Comparison of ENCODE assay signal across 1 cellular context in the genomic region with DNA sequence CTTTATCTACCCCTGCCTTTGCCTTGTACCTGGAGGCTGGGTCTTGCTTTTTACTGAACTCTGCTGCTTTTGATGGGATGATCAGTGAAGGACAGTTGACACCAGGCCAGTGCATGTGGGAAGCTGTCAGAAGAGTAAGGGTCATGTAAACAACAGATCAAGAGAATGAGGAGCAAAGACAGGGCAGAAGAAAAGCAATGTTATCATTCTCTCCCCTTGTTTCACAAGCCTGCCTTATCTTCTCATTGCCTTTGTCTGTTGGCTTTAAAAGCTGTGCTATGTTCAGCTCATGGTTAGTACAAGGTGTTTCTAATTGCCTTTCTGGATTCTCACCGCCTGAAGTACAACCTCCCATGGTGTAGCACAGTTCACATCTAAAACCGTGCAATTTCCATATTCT.
A peak's percentile ranks its signal among the peaks of the same experiment; 100 is the strongest.
TF ChIP-seq lines count a peak whose summit lies in the region.

No MANE protein-coding gene starts in this region.

TF ChIP-seq in HepG2, 621 proteins besides CTCF, POLR2A, EP300 and RAD21 (continues in another document):
- TF ChIP-seq, protein P1, sequence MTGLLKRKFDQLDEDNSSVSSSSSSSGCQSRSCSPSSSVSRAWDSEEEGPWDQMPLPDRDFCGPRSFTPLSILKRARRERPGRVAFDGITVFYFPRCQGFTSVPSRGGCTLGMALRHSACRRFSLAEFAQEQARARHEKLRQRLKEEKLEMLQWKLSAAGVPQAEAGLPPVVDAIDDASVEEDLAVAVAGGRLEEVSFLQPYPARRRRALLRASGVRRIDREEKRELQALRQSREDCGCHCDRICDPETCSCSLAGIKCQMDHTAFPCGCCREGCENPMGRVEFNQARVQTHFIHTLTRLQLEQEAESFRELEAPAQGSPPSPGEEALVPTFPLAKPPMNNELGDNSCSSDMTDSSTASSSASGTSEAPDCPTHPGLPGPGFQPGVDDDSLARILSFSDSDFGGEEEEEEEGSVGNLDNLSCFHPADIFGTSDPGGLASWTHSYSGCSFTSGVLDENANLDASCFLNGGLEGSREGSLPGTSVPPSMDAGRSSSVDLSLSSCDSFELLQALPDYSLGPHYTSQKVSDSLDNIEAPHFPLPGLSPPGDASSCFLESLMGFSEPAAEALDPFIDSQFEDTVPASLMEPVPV (CRISPR knock-in tag; IDR thresholded peaks at IDR 0.05): no peak
- TF ChIP-seq, protein P2, sequence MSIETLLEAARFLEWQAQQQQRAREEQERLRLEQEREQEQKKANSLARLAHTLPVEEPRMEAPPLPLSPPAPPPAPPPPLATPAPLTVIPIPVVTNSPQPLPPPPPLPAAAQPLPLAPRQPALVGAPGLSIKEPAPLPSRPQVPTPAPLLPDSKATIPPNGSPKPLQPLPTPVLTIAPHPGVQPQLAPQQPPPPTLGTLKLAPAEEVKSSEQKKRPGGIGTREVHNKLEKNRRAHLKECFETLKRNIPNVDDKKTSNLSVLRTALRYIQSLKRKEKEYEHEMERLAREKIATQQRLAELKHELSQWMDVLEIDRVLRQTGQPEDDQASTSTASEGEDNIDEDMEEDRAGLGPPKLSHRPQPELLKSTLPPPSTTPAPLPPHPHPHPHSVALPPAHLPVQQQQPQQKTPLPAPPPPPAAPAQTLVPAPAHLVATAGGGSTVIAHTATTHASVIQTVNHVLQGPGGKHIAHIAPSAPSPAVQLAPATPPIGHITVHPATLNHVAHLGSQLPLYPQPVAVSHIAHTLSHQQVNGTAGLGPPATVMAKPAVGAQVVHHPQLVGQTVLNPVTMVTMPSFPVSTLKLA (IDR thresholded peaks at IDR 0.05): peak; percentile 25; the same call in 1 of the 2 replicates
- TF ChIP-seq SRSF9 (IDR thresholded peaks at IDR 0.05; ENCODE audit: borderline replicate concordance, insufficient read depth, low read depth, low read length, poor library complexity, severe bottlenecking) (no peak), ZNF773 (CRISPR knock-in tag; IDR thresholded peaks at IDR 0.05; ENCODE audit: borderline replicate concordance) (no peak), ZNF790 (CRISPR knock-in tag; IDR thresholded peaks at IDR 0.05; ENCODE audit: borderline replicate concordance) (no peak), ZNF350 (CRISPR knock-in tag; IDR thresholded peaks at IDR 0.05; ENCODE audit: borderline replicate concordance, low read depth) (no peak), NR2F2 (IDR thresholded peaks at IDR 0.05; ENCODE audit: borderline replicate concordance, low read depth) (peak; percentile 52; the same call in 1 of the 2 replicates), ZEB1 (IDR thresholded peaks at IDR 0.05; ENCODE audit: insufficient replicate concordance, low read depth) (no peak), FOXK1 (CRISPR knock-in tag; IDR thresholded peaks at IDR 0.05; ENCODE audit: borderline replicate concordance, low read depth) (no peak), RAD51 (IDR thresholded peaks at IDR 0.05; ENCODE audit: borderline replicate concordance) (no peak), SAP130 (CRISPR knock-in tag; IDR thresholded peaks at IDR 0.05; ENCODE audit: low read depth) (peak; percentile 71), MIER3 (CRISPR knock-in tag; IDR thresholded peaks at IDR 0.05; ENCODE audit: borderline replicate concordance) (no peak), ZNF33B (CRISPR knock-in tag; IDR thresholded peaks at IDR 0.05) (no peak), TGIF2 (CRISPR knock-in tag; IDR thresholded peaks at IDR 0.05) (peak; percentile 87; the same call in 1 of the 2 replicates), ZNF34 (CRISPR knock-in tag; IDR thresholded peaks at IDR 0.05; ENCODE audit: borderline replicate concordance) (no peak), ZZZ3 (CRISPR knock-in tag; IDR thresholded peaks at IDR 0.05; ENCODE audit: borderline replicate concordance) (no peak), SOX5 (CRISPR knock-in tag; IDR thresholded peaks at IDR 0.05; ENCODE audit: borderline replicate concordance) (peak; percentile 92), SOX13 (IDR thresholded peaks at IDR 0.05) (peak; percentile 81), SOX13 (CRISPR knock-in tag; conservative IDR thresholded peaks at IDR 0.05 in 1 of 2, IDR thresholded peaks at IDR 0.05 in 1 of 2) (peak in 1 of 2 experiments; percentile 91; a peak in 2 of 4 replicates), ZNF792 (CRISPR knock-in tag; IDR thresholded peaks at IDR 0.05) (no peak), HNF4A (CRISPR knock-in tag; IDR thresholded peaks at IDR 0.05) (peak; percentile 33; the same call in 1 of the 2 replicates), FOXK2 (IDR thresholded peaks at IDR 0.05) (peak; percentile 43; the same call in 1 of the 2 replicates), ZNF556 (CRISPR knock-in tag; IDR thresholded peaks at IDR 0.05; ENCODE audit: borderline replicate concordance) (no peak)
- TF ChIP-seq, protein P3, sequence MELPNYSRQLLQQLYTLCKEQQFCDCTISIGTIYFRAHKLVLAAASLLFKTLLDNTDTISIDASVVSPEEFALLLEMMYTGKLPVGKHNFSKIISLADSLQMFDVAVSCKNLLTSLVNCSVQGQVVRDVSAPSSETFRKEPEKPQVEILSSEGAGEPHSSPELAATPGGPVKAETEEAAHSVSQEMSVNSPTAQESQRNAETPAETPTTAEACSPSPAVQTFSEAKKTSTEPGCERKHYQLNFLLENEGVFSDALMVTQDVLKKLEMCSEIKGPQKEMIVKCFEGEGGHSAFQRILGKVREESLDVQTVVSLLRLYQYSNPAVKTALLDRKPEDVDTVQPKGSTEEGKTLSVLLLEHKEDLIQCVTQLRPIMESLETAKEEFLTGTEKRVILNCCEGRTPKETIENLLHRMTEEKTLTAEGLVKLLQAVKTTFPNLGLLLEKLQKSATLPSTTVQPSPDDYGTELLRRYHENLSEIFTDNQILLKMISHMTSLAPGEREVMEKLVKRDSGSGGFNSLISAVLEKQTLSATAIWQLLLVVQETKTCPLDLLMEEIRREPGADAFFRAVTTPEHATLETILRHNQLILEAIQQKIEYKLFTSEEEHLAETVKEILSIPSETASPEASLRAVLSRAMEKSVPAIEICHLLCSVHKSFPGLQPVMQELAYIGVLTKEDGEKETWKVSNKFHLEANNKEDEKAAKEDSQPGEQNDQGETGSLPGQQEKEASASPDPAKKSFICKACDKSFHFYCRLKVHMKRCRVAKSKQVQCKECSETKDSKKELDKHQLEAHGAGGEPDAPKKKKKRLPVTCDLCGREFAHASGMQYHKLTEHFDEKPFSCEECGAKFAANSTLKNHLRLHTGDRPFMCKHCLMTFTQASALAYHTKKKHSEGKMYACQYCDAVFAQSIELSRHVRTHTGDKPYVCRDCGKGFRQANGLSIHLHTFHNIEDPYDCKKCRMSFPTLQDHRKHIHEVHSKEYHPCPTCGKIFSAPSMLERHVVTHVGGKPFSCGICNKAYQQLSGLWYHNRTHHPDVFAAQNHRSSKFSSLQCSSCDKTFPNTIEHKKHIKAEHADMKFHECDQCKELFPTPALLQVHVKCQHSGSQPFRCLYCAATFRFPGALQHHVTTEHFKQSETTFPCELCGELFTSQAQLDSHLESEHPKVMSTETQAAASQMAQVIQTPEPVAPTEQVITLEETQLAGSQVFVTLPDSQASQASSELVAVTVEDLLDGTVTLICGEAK (IDR thresholded peaks at IDR 0.05): no peak
- TF ChIP-seq, protein P3 (CRISPR knock-in tag; IDR thresholded peaks at IDR 0.05): no peak
- TF ChIP-seq, protein P4, sequence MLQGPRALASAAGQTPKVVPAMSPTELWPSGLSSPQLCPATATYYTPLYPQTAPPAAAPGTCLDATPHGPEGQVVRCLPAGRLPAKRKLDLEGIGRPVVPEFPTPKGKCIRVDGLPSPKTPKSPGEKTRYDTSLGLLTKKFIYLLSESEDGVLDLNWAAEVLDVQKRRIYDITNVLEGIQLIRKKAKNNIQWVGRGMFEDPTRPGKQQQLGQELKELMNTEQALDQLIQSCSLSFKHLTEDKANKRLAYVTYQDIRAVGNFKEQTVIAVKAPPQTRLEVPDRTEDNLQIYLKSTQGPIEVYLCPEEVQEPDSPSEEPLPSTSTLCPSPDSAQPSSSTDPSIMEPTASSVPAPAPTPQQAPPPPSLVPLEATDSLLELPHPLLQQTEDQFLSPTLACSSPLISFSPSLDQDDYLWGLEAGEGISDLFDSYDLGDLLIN (CRISPR knock-in tag; IDR thresholded peaks at IDR 0.05; ENCODE audit: borderline replicate concordance): no peak
- TF ChIP-seq, protein P5, sequence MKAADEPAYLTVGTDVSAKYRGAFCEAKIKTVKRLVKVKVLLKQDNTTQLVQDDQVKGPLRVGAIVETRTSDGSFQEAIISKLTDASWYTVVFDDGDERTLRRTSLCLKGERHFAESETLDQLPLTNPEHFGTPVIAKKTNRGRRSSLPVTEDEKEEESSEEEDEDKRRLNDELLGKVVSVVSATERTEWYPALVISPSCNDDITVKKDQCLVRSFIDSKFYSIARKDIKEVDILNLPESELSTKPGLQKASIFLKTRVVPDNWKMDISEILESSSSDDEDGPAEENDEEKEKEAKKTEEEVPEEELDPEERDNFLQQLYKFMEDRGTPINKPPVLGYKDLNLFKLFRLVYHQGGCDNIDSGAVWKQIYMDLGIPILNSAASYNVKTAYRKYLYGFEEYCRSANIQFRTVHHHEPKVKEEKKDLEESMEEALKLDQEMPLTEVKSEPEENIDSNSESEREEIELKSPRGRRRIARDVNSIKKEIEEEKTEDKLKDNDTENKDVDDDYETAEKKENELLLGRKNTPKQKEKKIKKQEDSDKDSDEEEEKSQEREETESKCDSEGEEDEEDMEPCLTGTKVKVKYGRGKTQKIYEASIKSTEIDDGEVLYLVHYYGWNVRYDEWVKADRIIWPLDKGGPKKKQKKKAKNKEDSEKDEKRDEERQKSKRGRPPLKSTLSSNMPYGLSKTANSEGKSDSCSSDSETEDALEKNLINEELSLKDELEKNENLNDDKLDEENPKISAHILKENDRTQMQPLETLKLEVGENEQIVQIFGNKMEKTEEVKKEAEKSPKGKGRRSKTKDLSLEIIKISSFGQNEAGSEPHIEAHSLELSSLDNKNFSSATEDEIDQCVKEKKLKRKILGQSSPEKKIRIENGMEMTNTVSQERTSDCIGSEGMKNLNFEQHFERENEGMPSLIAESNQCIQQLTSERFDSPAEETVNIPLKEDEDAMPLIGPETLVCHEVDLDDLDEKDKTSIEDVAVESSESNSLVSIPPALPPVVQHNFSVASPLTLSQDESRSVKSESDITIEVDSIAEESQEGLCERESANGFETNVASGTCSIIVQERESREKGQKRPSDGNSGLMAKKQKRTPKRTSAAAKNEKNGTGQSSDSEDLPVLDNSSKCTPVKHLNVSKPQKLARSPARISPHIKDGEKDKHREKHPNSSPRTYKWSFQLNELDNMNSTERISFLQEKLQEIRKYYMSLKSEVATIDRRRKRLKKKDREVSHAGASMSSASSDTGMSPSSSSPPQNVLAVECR (CRISPR knock-in tag; IDR thresholded peaks at IDR 0.05; ENCODE audit: borderline replicate concordance): 0 out of 2 replicates have a peak, but pooled peaks have one; percentile 30
- TF ChIP-seq, protein P6, sequence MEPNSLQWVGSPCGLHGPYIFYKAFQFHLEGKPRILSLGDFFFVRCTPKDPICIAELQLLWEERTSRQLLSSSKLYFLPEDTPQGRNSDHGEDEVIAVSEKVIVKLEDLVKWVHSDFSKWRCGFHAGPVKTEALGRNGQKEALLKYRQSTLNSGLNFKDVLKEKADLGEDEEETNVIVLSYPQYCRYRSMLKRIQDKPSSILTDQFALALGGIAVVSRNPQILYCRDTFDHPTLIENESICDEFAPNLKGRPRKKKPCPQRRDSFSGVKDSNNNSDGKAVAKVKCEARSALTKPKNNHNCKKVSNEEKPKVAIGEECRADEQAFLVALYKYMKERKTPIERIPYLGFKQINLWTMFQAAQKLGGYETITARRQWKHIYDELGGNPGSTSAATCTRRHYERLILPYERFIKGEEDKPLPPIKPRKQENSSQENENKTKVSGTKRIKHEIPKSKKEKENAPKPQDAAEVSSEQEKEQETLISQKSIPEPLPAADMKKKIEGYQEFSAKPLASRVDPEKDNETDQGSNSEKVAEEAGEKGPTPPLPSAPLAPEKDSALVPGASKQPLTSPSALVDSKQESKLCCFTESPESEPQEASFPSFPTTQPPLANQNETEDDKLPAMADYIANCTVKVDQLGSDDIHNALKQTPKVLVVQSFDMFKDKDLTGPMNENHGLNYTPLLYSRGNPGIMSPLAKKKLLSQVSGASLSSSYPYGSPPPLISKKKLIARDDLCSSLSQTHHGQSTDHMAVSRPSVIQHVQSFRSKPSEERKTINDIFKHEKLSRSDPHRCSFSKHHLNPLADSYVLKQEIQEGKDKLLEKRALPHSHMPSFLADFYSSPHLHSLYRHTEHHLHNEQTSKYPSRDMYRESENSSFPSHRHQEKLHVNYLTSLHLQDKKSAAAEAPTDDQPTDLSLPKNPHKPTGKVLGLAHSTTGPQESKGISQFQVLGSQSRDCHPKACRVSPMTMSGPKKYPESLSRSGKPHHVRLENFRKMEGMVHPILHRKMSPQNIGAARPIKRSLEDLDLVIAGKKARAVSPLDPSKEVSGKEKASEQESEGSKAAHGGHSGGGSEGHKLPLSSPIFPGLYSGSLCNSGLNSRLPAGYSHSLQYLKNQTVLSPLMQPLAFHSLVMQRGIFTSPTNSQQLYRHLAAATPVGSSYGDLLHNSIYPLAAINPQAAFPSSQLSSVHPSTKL (CRISPR knock-in tag; IDR thresholded peaks at IDR 0.05): 0 out of 2 replicates have a peak, but pooled peaks have one; percentile 11
